In genomic region chr2:65482971-65483370, GRCh38 we compare ENCODE assay signal across 25 cellular contexts.
"Had no signal": no experiment of that assay in that cellular context is flagged by ENCODE, and none has a peak within 500 bp of the region (broad histone marks: within the 10 kb centered on the region; RNA-seq: fewer than 3 reads in every experiment).

No MANE protein-coding gene starts in this region.

- H3K27ac Mint-ChIP-seq: activated CD8-positive, alpha-beta T cell treated with anti-CD3 and anti-CD28 coated beads for 36 hours; activated naive CD8-positive, alpha-beta T cell treated with anti-CD3 and anti-CD28 coated beads, Interleukin-2, amount 10 ng/mL, durations not matched to agents 7 days and 5 days; activated T-cell treated with anti-CD3 and anti-CD28 coated beads, Interleukin-2, amount 50 U/mL, for 72 hours; activated T-helper 2 cell treated with anti-CD3 and anti-CD28 coated beads, Interferon-gamma antibody, Interleukin-2, Interleukin-4, amounts not matched to agents 10 μg/mL and 5 μg/mL and 100 μg/mL, durations not matched to agents 14 hours and 24 hours and 36 hours; T-cell had no signal

- DNase-seq: activated CD4-positive, alpha-beta T cell treated with anti-CD3 and anti-CD28 coated beads for 4 hours; activated CD8-positive, alpha-beta memory T cell treated with anti-CD3 and anti-CD28 coated beads, Interleukin-2, amount 50 U/mL, for 4 hours; activated CD8-positive, alpha-beta T cell treated with anti-CD3 and anti-CD28 coated beads for 36 hours; activated gamma-delta T cell treated with Interleukin-2 at 50 U/mL for 16 hours; activated naive CD4-positive, alpha-beta T cell treated with anti-CD3 and anti-CD28 coated beads, Interleukin-2, amount 50 U/mL, for 16 hours; activated naive CD8-positive, alpha-beta T cell treated with anti-CD3 and anti-CD28 coated beads, Interleukin-2, amount 10 ng/mL, durations not matched to agents 7 days and 5 days; activated T-cell treated with anti-CD3 and anti-CD28 coated beads, Interleukin-2, amount 50 U/mL, for 72 hours; adrenal gland; aorta; colonic mucosa; MM.1S; NCI-H146; NCI-H187 treated with DMSO at 0.1 percent for 48 hours; NCI-H2171; NCI-H2227 treated with DMSO at 0.1 percent for 48 hours; NCI-H524 treated with DMSO at 0.1 percent for 48 hours; NK-92 treated with Interleukin-12 subunit alpha and Interleukin-12 subunit beta, amount 100 ng/mL, for 24 hours; OCI-M1; RPMI8226; T-cell; T-helper 2 cell; T1000 had no signal

- H3K36me3 Mint-ChIP-seq: activated naive CD8-positive, alpha-beta T cell treated with anti-CD3 and anti-CD28 coated beads, Interleukin-2, amount 10 ng/mL, durations not matched to agents 7 days and 5 days; T-cell had no signal

- H3K4me1 Mint-ChIP-seq: activated naive CD8-positive, alpha-beta T cell treated with anti-CD3 and anti-CD28 coated beads, Interleukin-2, amount 10 ng/mL, durations not matched to agents 7 days and 5 days; T-cell had no signal

- H3K4me3 Mint-ChIP-seq: activated CD8-positive, alpha-beta T cell treated with anti-CD3 and anti-CD28 coated beads for 36 hours; activated naive CD8-positive, alpha-beta T cell treated with anti-CD3 and anti-CD28 coated beads, Interleukin-2, amount 10 ng/mL, durations not matched to agents 7 days and 5 days; activated T-cell treated with anti-CD3 and anti-CD28 coated beads, Interleukin-2, amount 50 U/mL, for 72 hours; T-cell had no signal

- H3K27me3 Mint-ChIP-seq: activated naive CD8-positive, alpha-beta T cell treated with anti-CD3 and anti-CD28 coated beads, Interleukin-2, amount 10 ng/mL, durations not matched to agents 7 days and 5 days had no signal

- ATAC-seq: activated CD8-positive, alpha-beta T cell treated with anti-CD3 and anti-CD28 coated beads for 36 hours; activated T-cell treated with anti-CD3 and anti-CD28 coated beads, Interleukin-2, amount 50 U/mL, for 72 hours; Panc1; Right ventricle myocardium inferior; T-cell had no signal
